In the genomic region with DNA sequence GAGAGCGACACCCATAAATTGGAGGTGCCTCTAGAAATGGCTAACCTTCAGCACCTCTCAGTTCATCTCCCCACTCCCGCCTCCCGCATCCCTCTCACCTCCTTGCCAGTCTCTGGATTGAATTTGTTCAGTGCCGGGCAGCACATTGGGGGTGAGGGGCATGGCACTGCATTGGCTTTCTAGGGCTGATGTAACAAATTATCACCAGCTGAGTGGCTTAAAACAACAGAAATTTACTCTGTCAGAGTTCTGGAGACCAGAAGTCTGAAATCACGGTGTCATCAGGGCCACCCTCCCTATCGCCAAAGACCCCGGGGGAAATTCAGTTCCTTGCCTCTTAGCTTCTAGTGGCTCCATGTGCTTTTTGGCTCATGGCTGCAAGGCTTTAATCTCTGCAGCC, we compare ENCODE assay signal across 2 cellular contexts.
TF ChIP-seq lines count a peak whose summit lies in the region.

No MANE protein-coding gene starts in this region.

TF ChIP-seq in HepG2, 621 proteins besides CTCF, POLR2A, EP300 and RAD21:
- TF ChIP-seq, protein P1, sequence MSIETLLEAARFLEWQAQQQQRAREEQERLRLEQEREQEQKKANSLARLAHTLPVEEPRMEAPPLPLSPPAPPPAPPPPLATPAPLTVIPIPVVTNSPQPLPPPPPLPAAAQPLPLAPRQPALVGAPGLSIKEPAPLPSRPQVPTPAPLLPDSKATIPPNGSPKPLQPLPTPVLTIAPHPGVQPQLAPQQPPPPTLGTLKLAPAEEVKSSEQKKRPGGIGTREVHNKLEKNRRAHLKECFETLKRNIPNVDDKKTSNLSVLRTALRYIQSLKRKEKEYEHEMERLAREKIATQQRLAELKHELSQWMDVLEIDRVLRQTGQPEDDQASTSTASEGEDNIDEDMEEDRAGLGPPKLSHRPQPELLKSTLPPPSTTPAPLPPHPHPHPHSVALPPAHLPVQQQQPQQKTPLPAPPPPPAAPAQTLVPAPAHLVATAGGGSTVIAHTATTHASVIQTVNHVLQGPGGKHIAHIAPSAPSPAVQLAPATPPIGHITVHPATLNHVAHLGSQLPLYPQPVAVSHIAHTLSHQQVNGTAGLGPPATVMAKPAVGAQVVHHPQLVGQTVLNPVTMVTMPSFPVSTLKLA (IDR thresholded peaks at IDR 0.05): peak; percentile 61
- no peak for TF ChIP-seq GPN1 (CRISPR knock-in tag; IDR thresholded peaks at IDR 0.05; ENCODE audit: borderline replicate concordance)
- TF ChIP-seq KMT2B (CRISPR knock-in tag; IDR thresholded peaks at IDR 0.05): no peak

TF ChIP-seq in H1, 55 proteins besides CTCF, POLR2A, EP300 and RAD21:
- TF ChIP-seq SRF (IDR thresholded peaks at IDR 0.05; ENCODE audit: low read depth, low read length): no peak
- no peak for TF ChIP-seq NRF1 (IDR thresholded peaks at IDR 0.05; ENCODE audit: low read depth, low read length)
- TF ChIP-seq RBBP5 (IDR thresholded peaks at IDR 0.05; ENCODE audit: borderline replicate concordance, low read depth, low read length): no peak
- no peak for TF ChIP-seq CBX8 (IDR thresholded peaks at IDR 0.05; ENCODE audit: borderline replicate concordance, low read depth, low read length)
- TF ChIP-seq TCF12 (IDR thresholded peaks at IDR 0.05; ENCODE audit: low read depth, low read length): no peak
